Comparison of ENCODE assay signal across 8 cellular contexts in genomic region chr2:111884592-111884964, GRCh38. TPM values are rescaled to one million over a fixed set of nuclear protein-coding genes. Genes with fewer than 3 reads are reported as not detected.
DNase-seq lines count a peak whose midpoint lies in the region; ATAC-seq and TF ChIP-seq lines count a peak whose summit lies in the region.

No MANE protein-coding gene starts in this region.

- peaks cover 11% of the 10 kb centered on the region for H3K4me1 Mint-ChIP-seq in activated B cell treated with CpG ODN at 0.5 μM for 24 hours

- peaks cover 15% of the 10 kb centered on the region for H3K36me3 Mint-ChIP-seq in activated B cell treated with CpG ODN at 0.5 μM for 24 hours (ENCODE audit: low read depth)

- peak overlapping the region; percentile 94 for H3K27ac Mint-ChIP-seq in activated B cell treated with CpG ODN at 0.5 μM for 24 hours

- no peaks in the 10 kb centered on the region for H3K36me3 ChIP-seq in A673 (ENCODE audit: insufficient read depth, low read length, poor library complexity, severe bottlenecking)
- H3K36me3 ChIP-seq in spleen, result peaks cover 0 to 11% (median 7%) of the 10 kb centered on the region in 6 donors

- POLR2A ChIA-PET in A673 (lab: Charles Lee; ENCODE audit: low non-redundant PET), result interaction anchor here (0.7 kb wide), 2 partner anchors 58 to 767 kb away, joined by 4 to 15 read pairs; no protein-coding TSS in a partner anchor
- POLR2A ChIA-PET in activated B cell treated with CpG ODN at 0.5 μM for 24 hours (lab: Charles Lee), result interaction anchor here (0.5 to 2.5 kb wide), 9 partner anchors 13 to 370 kb away, joined by 3 to 33 read pairs (median 5); partner anchors contain the start of genes TMEM87B and ZC3H8

- H3K4me1 ChIP-seq in A673 (ENCODE audit: insufficient read depth, low read length, poor library complexity, severe bottlenecking), result peaks cover 11% of the 10 kb centered on the region
- no peaks in the 10 kb centered on the region for H3K4me1 ChIP-seq in right cardiac atrium (ENCODE audit: control insufficient read depth, insufficient read depth, low read length)
- H3K4me1 ChIP-seq in spleen, result peaks cover 3 to 33% (median 24%) of the 10 kb centered on the region in 6 donors

- intact Hi-C loops in A673 (cut with micrococcal nuclease; ENCODE audit: unreplicated experiment), result no loop called here
- intact Hi-C loops in activated B cell treated with CpG ODN at 0.5 μM for 24 hours (cut with micrococcal nuclease), result loop anchor here (1.0 to 10.0 kb wide), 7 partner anchors 13 to 762 kb away; partner anchors contain the start of genes BCL2L11, CHCHD5, POLR1B and SLC20A1
- intact Hi-C loops in right cardiac atrium (cut with DNase I), result no loop called here
- intact Hi-C loops in spleen (cut with DNase I; ENCODE audit: low total_unique reads), result no loop called here

- H3K9me3 ChIP-seq in A673 (ENCODE audit: low read depth, low read length, poor library complexity, severe bottlenecking) (no peaks in the 10 kb centered on the region), right cardiac atrium (ENCODE audit: control insufficient read depth, low read length) (no peaks in the 10 kb centered on the region), spleen (no peaks in the 10 kb centered on the region)

- BruUV-seq in A673 (replicated peaks; lab: Mats Ljungman, UMichigan), result no TSS peak

- H3K27me3 Mint-ChIP-seq in activated B cell treated with CpG ODN at 0.5 μM for 24 hours, result no peaks in the 10 kb centered on the region

- H3K4me3 Mint-ChIP-seq in activated B cell treated with CpG ODN at 0.5 μM for 24 hours, result peak overlapping the region; percentile 92

- H3K4me3 ChIP-seq in A673 (ENCODE audit: low read depth, low read length, poor library complexity, severe bottlenecking) (peak overlapping the region; percentile 98), right cardiac atrium (ENCODE audit: low read length) (peak overlapping the region; percentile 95), spleen (peak overlapping the region; percentile 92 to 100 (median 100))

- peak; percentile 8 for ATAC-seq in GM21825 (IDR thresholded peaks at IDR 0.05; ENCODE audit: unreplicated experiment)
- ATAC-seq in activated B cell treated with CpG ODN at 0.5 μM for 24 hours (ENCODE audit: low read depth), result no peak
- ATAC-seq in right cardiac atrium, result peak; percentile 5 to 27
- no peak for ATAC-seq in GM18867 (IDR thresholded peaks at IDR 0.05; ENCODE audit: unreplicated experiment)

- H3K27ac ChIP-seq in A673 (ENCODE audit: low read depth, low read length, poor library complexity, severe bottlenecking) (peak overlapping the region; percentile 93), right cardiac atrium (ENCODE audit: low read length) (peak overlapping the region; percentile 86), spleen (peak overlapping the region; percentile 84 to 92 (median 89))

- WGBS in right cardiac atrium, result 21% methylated on average over 11 of the region's 11 CpGs
- 12 to 20% (median 18%) methylated on average over 11 of the region's 11 CpGs for WGBS in spleen, 5 donors

- H3K27me3 ChIP-seq in A673 (replicated peaks; ENCODE audit: insufficient read depth, low read depth, low read length, poor library complexity) (no peaks in the 10 kb centered on the region), right cardiac atrium (ENCODE audit: control insufficient read depth, insufficient read depth) (no peaks in the 10 kb centered on the region), spleen (replicated peaks in 1 of 7) (no peaks in the 10 kb centered on the region)

- H3K9me3 Mint-ChIP-seq in activated B cell treated with CpG ODN at 0.5 μM for 24 hours, result no peaks in the 10 kb centered on the region

- TF ChIP-seq CTCF in A673 (conservative IDR thresholded peaks at IDR 0.05; ENCODE audit: low read depth, low read length) (no peak), activated B cell treated with CpG ODN at 0.5 μM for 24 hours (IDR thresholded peaks at IDR 0.05) (no peak), spleen (IDR thresholded peaks at IDR 0.05 in 8 of 11, conservative IDR thresholded peaks at IDR 0.05 in 3 of 11) (no peak)

- CTCF ChIA-PET in A673 (lab: Charles Lee) (interaction anchor here (0.6 kb wide), 2 partner anchors 209 to 237 kb away, joined by 3 read pairs; no protein-coding TSS in a partner anchor), activated B cell treated with CpG ODN at 0.5 μM for 24 hours (lab: Charles Lee) (interaction anchor here (1.1 kb wide), 1 partner anchor 15 kb away, joined by 5 read pairs; no protein-coding TSS in a partner anchor)

- DNase-seq in A673 (ENCODE audit: low spot score) (no peak), activated B cell treated with CpG ODN at 0.5 μM for 24 hours (no peak), right cardiac atrium (peak in 2 of 3 donors; percentile 33 to 43), spleen (no peak), HuH-7.5 (ENCODE audit: low spot score) (no peak), DMS153 treated with DMSO at 0.1 percent for 48 hours (lab: John Stamatoyannopoulos, UW; ENCODE audit: unreplicated experiment) (no peak)

- TF ChIP-seq POLR2A in spleen (IDR thresholded peaks at IDR 0.05), result no peak

RNA-seq across cellular contexts. Expression of gene ANAPC1, which starts 0.6 kb away (rescaled TPM):
- 102 and 107 TPM in 2 replicates for total RNA-seq in A673 (2021)
- 74.0 and 88.1 TPM in 2 replicates for total RNA-seq in activated B cell treated with CpG ODN at 0.5 μM for 24 hours
- 10 to 100 TPM; 17.1 to 20.7 (median 19.5) TPM for total RNA-seq in right cardiac atrium
- 5.2 TPM for polyA plus RNA-seq in right cardiac atrium
- total RNA-seq in spleen, result 10 to 100 TPM; 41.7 to 82.2 (median 48.8) TPM
- polyA plus RNA-seq in spleen, result 1 to 10 TPM; 7.0 to 9.9 (median 8.2) TPM

RNA-seq across cellular contexts. Expression of gene MERTK, which starts 13.8 kb away (rescaled TPM):
- total RNA-seq in A673 (2021), result 18.4 and 20.1 TPM in 2 replicates
- 0.22 TPM in 1 of 2 replicates, not detected in the other for total RNA-seq in activated B cell treated with CpG ODN at 0.5 μM for 24 hours
- 10 to 100 TPM in 2 of 4 donors, 1 to 10 TPM in 2; 7.3 to 11.4 (median 10.0) TPM for total RNA-seq in right cardiac atrium
- polyA plus RNA-seq in right cardiac atrium, result 3.8 TPM
- 100 to 1,000 TPM in 3 of 7 donors, 10 to 100 TPM in 4; 32.8 to 127 (median 70.5) TPM for total RNA-seq in spleen
- polyA plus RNA-seq in spleen, result 1 to 10 TPM; 6.9 to 9.8 (median 8.5) TPM

Comparison
In these comparisons a context has a peak if more than half of its experiments do, and no peak if none do; other contexts are left out.
1. DNase-seq: peak in right cardiac atrium (2 of 3); none in A673 (single experiment), activated B cell treated with CpG ODN at 0.5 μM for 24 hours (single experiment), spleen (single experiment), HuH-7.5 (single experiment) and DMS153 treated with DMSO at 0.1 percent for 48 hours (single experiment).
2. ATAC-seq: peak in GM21825 (single experiment) and right cardiac atrium (2 of 2); none in activated B cell treated with CpG ODN at 0.5 μM for 24 hours (single experiment) and GM18867 (single experiment).
3. Peak in every context shown above with its lines, with median percentiles within 50 percentile points of each other: H3K27ac ChIP-seq and H3K4me3 ChIP-seq.